Comparison of ENCODE assay signal across 1 cellular context in the genomic region with DNA sequence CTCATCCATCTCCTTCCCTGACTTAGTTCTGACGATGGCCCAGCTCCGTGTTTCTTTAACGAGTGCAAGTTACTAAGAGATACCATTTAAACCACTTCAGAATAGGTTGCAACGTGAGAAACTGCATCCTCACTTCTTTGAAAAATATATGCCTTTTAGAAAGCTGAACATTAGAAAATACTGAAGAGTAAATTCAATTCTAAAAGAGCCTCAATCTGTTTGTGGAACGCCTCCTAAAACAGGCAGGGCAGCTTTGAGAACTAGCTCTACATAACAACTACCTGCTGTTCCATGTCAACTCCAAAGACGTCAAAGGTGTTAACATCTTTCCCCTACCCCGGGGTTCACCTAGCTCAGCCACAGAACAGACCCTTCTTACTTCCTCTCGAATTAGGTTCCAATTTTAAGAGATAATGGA.
TF ChIP-seq lines count a peak whose summit lies in the region.

No MANE protein-coding gene starts in this region.

TF ChIP-seq in GM12878, 131 proteins besides CTCF, POLR2A, EP300 and RAD21 (continued from another document):
- no peak for TF ChIP-seq ZBED1 (IDR thresholded peaks at IDR 0.05; ENCODE audit: borderline replicate concordance)
- no peak for TF ChIP-seq BCLAF1 (IDR thresholded peaks at IDR 0.05)
- no peak for TF ChIP-seq RELA (IDR thresholded peaks at IDR 0.05; ENCODE audit: borderline replicate concordance, partially characterized antibody)
- no peak for TF ChIP-seq SMARCA5 (IDR thresholded peaks at IDR 0.05)
- TF ChIP-seq FOXM1 (IDR thresholded peaks at IDR 0.05; ENCODE audit: low read depth, low read length): no peak
- TF ChIP-seq, protein P1, sequence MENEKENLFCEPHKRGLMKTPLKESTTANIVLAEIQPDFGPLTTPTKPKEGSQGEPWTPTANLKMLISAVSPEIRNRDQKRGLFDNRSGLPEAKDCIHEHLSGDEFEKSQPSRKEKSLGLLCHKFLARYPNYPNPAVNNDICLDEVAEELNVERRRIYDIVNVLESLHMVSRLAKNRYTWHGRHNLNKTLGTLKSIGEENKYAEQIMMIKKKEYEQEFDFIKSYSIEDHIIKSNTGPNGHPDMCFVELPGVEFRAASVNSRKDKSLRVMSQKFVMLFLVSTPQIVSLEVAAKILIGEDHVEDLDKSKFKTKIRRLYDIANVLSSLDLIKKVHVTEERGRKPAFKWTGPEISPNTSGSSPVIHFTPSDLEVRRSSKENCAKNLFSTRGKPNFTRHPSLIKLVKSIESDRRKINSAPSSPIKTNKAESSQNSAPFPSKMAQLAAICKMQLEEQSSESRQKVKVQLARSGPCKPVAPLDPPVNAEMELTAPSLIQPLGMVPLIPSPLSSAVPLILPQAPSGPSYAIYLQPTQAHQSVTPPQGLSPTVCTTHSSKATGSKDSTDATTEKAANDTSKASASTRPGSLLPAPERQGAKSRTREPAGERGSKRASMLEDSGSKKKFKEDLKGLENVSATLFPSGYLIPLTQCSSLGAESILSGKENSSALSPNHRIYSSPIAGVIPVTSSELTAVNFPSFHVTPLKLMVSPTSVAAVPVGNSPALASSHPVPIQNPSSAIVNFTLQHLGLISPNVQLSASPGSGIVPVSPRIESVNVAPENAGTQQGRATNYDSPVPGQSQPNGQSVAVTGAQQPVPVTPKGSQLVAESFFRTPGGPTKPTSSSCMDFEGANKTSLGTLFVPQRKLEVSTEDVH (IDR thresholded peaks at IDR 0.05; ENCODE audit: low read depth, partially characterized antibody): no peak
- TF ChIP-seq MYC (IDR thresholded peaks at IDR 0.05; ENCODE audit: insufficient read depth, insufficient read length, insufficient replicate concordance, low read length, severe bottlenecking): no peak
- TF ChIP-seq, protein P2, sequence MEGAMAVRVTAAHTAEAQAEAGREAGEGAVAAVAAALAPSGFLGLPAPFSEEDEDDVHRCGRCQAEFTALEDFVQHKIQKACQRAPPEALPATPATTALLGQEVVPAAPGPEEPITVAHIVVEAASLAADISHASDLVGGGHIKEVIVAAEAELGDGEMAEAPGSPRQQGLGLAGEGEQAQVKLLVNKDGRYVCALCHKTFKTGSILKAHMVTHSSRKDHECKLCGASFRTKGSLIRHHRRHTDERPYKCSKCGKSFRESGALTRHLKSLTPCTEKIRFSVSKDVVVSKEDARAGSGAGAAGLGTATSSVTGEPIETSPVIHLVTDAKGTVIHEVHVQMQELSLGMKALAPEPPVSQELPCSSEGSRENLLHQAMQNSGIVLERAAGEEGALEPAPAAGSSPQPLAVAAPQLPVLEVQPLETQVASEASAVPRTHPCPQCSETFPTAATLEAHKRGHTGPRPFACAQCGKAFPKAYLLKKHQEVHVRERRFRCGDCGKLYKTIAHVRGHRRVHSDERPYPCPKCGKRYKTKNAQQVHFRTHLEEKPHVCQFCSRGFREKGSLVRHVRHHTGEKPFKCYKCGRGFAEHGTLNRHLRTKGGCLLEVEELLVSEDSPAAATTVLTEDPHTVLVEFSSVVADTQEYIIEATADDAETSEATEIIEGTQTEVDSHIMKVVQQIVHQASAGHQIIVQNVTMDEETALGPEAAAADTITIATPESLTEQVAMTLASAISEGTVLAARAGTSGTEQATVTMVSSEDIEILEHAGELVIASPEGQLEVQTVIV (IDR thresholded peaks at IDR 0.05; ENCODE audit: borderline replicate concordance, partially characterized antibody): no peak
- TF ChIP-seq, protein P3, sequence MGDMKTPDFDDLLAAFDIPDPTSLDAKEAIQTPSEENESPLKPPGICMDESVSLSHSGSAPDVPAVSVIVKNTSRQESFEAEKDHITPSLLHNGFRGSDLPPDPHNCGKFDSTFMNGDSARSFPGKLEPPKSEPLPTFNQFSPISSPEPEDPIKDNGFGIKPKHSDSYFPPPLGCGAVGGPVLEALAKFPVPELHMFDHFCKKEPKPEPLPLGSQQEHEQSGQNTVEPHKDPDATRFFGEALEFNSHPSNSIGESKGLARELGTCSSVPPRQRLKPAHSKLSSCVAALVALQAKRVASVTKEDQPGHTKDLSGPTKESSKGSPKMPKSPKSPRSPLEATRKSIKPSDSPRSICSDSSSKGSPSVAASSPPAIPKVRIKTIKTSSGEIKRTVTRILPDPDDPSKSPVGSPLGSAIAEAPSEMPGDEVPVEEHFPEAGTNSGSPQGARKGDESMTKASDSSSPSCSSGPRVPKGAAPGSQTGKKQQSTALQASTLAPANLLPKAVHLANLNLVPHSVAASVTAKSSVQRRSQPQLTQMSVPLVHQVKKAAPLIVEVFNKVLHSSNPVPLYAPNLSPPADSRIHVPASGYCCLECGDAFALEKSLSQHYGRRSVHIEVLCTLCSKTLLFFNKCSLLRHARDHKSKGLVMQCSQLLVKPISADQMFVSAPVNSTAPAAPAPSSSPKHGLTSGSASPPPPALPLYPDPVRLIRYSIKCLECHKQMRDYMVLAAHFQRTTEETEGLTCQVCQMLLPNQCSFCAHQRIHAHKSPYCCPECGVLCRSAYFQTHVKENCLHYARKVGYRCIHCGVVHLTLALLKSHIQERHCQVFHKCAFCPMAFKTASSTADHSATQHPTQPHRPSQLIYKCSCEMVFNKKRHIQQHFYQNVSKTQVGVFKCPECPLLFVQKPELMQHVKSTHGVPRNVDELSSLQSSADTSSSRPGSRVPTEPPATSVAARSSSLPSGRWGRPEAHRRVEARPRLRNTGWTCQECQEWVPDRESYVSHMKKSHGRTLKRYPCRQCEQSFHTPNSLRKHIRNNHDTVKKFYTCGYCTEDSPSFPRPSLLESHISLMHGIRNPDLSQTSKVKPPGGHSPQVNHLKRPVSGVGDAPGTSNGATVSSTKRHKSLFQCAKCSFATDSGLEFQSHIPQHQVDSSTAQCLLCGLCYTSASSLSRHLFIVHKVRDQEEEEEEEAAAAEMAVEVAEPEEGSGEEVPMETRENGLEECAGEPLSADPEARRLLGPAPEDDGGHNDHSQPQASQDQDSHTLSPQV (IDR thresholded peaks at IDR 0.05): no peak
- TF ChIP-seq CREB1 (IDR thresholded peaks at IDR 0.05; ENCODE audit: low read depth): no peak
- TF ChIP-seq BMI1 (IDR thresholded peaks at IDR 0.05; ENCODE audit: borderline replicate concordance): no peak
